ENCODE assay signal across 36 cellular contexts in genomic region chr3:87968668-87969067, GRCh38.
DNase-seq lines count a peak whose midpoint lies in the region; ATAC-seq, FAIRE-seq and TF ChIP-seq lines count a peak whose summit lies in the region.
"Had no signal": no experiment of that assay in that cellular context is flagged by ENCODE, and none has a peak within 500 bp of the region (broad histone marks: within the 10 kb centered on the region; RNA-seq: fewer than 3 reads in every experiment).

No MANE protein-coding gene starts in this region.

- POLR2A ChIA-PET in A549 (lab: Yijun Ruan, JAX) (no interaction called here), HEK293 (lab: Yijun Ruan, JAX) (no interaction called here), K562 (lab: Yijun Ruan, JAX) (no interaction called here)

- TF ChIP-seq EP300 in A549 (IDR thresholded peaks at IDR 0.05) (no peak), K562 (IDR thresholded peaks at IDR 0.05; ENCODE audit: low read length) (no peak)

- H3K27ac ChIP-seq in A549 = no peak overlapping the region
- no peak overlapping the region for H3K27ac ChIP-seq in HEK293 (ENCODE audit: extremely low read depth, low read depth, low read length)
- no peak overlapping the region for H3K27ac ChIP-seq in K562 (ENCODE audit: extremely low read depth, low read depth, low read length)
- no peak overlapping the region for H3K27ac ChIP-seq in endodermal cell (ENCODE audit: low read depth, low read length)
- H3K27ac ChIP-seq: 22Rv1; BLaER1; BLaER1 treated with 17β-estradiol and CSF1 and Interleukin-3, amounts not matched to agents 10 nM and 100 nM; C4-2B had no signal

- CTCF ChIA-PET in A549 (lab: Yijun Ruan, JAX) (no interaction called here), HEK293 (lab: Yijun Ruan, JAX) (no interaction called here), K562 (lab: Yijun Ruan, JAX; ENCODE audit: low intra/inter-chr PET ratio) (no interaction called here)

- H3K4me3 ChIP-seq in A549 (no peak overlapping the region), HEK293 (ENCODE audit: low read depth, low read length) (no peak overlapping the region), K562 (no peak overlapping the region), endodermal cell (ENCODE audit: low read length) (peak overlapping the region; percentile 24)
- H3K4me3 ChIP-seq: BLaER1; BLaER1 treated with 17β-estradiol and CSF1 and Interleukin-3, amounts not matched to agents 10 nM and 100 nM had no signal

- FAIRE-seq in A549 (lab: Jason Lieb, UNC) (no peak), K562 (lab: Jason Lieb, UNC) (no peak)
- FAIRE-seq: A204.1, D721Med had no signal

- H3K4me1 Mint-ChIP-seq in endodermal cell = no peaks in the 10 kb centered on the region
- H3K4me1 Mint-ChIP-seq: B cell; CD14-positive monocyte; CD4-positive, alpha-beta memory T cell; CD4-positive, CD25-positive, alpha-beta regulatory T cell; CD8-positive, alpha-beta memory T cell had no signal

- TF ChIP-seq RAD21 in A549 (conservative IDR thresholded peaks at IDR 0.05 in 1 of 2, IDR thresholded peaks at IDR 0.05 in 1 of 2) (no peak), K562 (CRISPR knock-in tag; conservative IDR thresholded peaks at IDR 0.05 in 1 of 2, IDR thresholded peaks at IDR 0.05 in 1 of 2) (no peak)

- no peak overlapping the region for H3K4me2 ChIP-seq in A549
- no peak overlapping the region for H3K4me2 ChIP-seq in K562 (ENCODE audit: insufficient read depth, low read length)
- H3K4me2 ChIP-seq: BLaER1; BLaER1 treated with 17β-estradiol and CSF1 and Interleukin-3, amounts not matched to agents 10 nM and 100 nM had no signal

- no peaks in the 10 kb centered on the region for H3K27me3 Mint-ChIP-seq in endodermal cell (ENCODE audit: insufficient read depth)

- H3K9me3 Mint-ChIP-seq in endodermal cell = peaks cover 30% of the 10 kb centered on the region
- no peaks in the 10 kb centered on the region for H3K9me3 Mint-ChIP-seq in activated naive CD4-positive, alpha-beta T cell treated with anti-CD3 and anti-CD28 coated beads, Interleukin-2, amount 50 U/mL, for 72 hours
- H3K9me3 Mint-ChIP-seq: CD4-positive, alpha-beta memory T cell; CD4-positive, alpha-beta T cell; CD8-positive, alpha-beta memory T cell; CD8-positive, alpha-beta T cell had no signal

- H3K27me3 ChIP-seq in K562 (ENCODE audit: control insufficient read depth in 2 of 2, insufficient read depth in 2 of 2, low read length in 2 of 2) (no peaks in the 10 kb centered on the region), endodermal cell (ENCODE audit: control insufficient read depth, insufficient read depth, low read length, poor library complexity, severe bottlenecking) (no peaks in the 10 kb centered on the region)
- H3K27me3 ChIP-seq: BLaER1; BLaER1 treated with 17β-estradiol and CSF1 and Interleukin-3, amounts not matched to agents 10 nM and 100 nM had no signal

- TF ChIP-seq POLR2A in A549 (IDR thresholded peaks at IDR 0.05; ENCODE audit: low read length) (no peak), K562 (conservative IDR thresholded peaks at IDR 0.05) (no peak)

- no peaks in the 10 kb centered on the region for H3K9me1 ChIP-seq in K562 (ENCODE audit: control insufficient read depth, insufficient read depth, low read length)

- 47% methylated on average over 5 of the region's 5 CpGs for WGBS in A549 (ENCODE audit: missing lambda C conversion rate)
- 88% methylated on average over 5 of the region's 5 CpGs for WGBS in K562 (ENCODE audit: insufficient coverage, low coverage, missing lambda C conversion rate)
- WGBS in endodermal cell (ENCODE audit: insufficient coverage in 1 of 2, insufficient read length in 1 of 2), 2 experiments = 90% methylated on average over 3 to 5 of the region's 5 CpGs

- H3K4me3 Mint-ChIP-seq in endodermal cell = no peak overlapping the region
- H3K4me3 Mint-ChIP-seq: B cell; CD14-positive monocyte; CD4-positive, alpha-beta memory T cell; CD4-positive, alpha-beta T cell; CD4-positive, CD25-positive, alpha-beta regulatory T cell; CD8-positive, alpha-beta memory T cell; CD8-positive, alpha-beta T cell had no signal

- ATAC-seq in A549 = no peak
- ATAC-seq in K562 = no peak
- no peak for ATAC-seq in activated naive CD4-positive, alpha-beta T cell treated with anti-CD3 and anti-CD28 coated beads, Interleukin-2, amount 50 U/mL, for 72 hours
- ATAC-seq: CD8-positive, alpha-beta T cell had no signal

- no peak overlapping the region for H3K9ac ChIP-seq in K562 (ENCODE audit: insufficient read depth in 1 of 2, low read depth in 2 of 2, low read length in 2 of 2)
- no peak overlapping the region for H3K9ac ChIP-seq in endodermal cell (ENCODE audit: extremely low read depth, low read length, poor library complexity, severe bottlenecking)
- H3K9ac ChIP-seq: BLaER1; BLaER1 treated with 17β-estradiol and CSF1 and Interleukin-3, amounts not matched to agents 10 nM and 100 nM had no signal

- TF ChIP-seq CTCF in A549 (IDR thresholded peaks at IDR 0.05) (no peak), HEK293 (tag by site-specific recombination; IDR thresholded peaks at IDR 0.05) (no peak), K562 (IDR thresholded peaks at IDR 0.05 in 2 of 3, conservative IDR thresholded peaks at IDR 0.05 in 1 of 3; ENCODE audit: insufficient read depth in 2 of 3, low read depth in 1 of 3, low read length in 3 of 3) (no peak), endodermal cell (conservative IDR thresholded peaks at IDR 0.05) (no peak)

- H3K9me3 ChIP-seq in A549 (peaks cover 4% of the 10 kb centered on the region; the same call in 1 of the 3 replicates), HEK293 (ENCODE audit: control insufficient read depth, insufficient read depth, low read depth, low read length) (no peaks in the 10 kb centered on the region), K562 (replicated peaks; ENCODE audit: control insufficient read depth, insufficient read depth, low read depth, low read length) (no peaks in the 10 kb centered on the region), endodermal cell (ENCODE audit: control insufficient read depth, low read length) (peaks cover 17% of the 10 kb centered on the region)
- H3K9me3 ChIP-seq: BE2C, Caco-2 had no signal

- intact Hi-C loops in K562 (cut with micrococcal nuclease) = no loop called here

- in situ Hi-C loops in K562 (cut with MboI) = no loop called here

- H3K27ac Mint-ChIP-seq in endodermal cell = no peak overlapping the region
- H3K27ac Mint-ChIP-seq in activated naive CD4-positive, alpha-beta T cell treated with anti-CD3 and anti-CD28 coated beads, Interleukin-2, amount 50 U/mL, for 72 hours = no peak overlapping the region
- H3K27ac Mint-ChIP-seq: B cell; CD14-positive monocyte; CD4-positive, alpha-beta memory T cell; CD4-positive, alpha-beta T cell; CD4-positive, CD25-positive, alpha-beta regulatory T cell; CD8-positive, alpha-beta memory T cell; CD8-positive, alpha-beta T cell had no signal

- no peak overlapping the region for H2AFZ ChIP-seq in K562 (ENCODE audit: low read depth, low read length)

- H3K79me2 ChIP-seq in K562 (ENCODE audit: control insufficient read depth, insufficient read depth, low read length) = no peaks in the 10 kb centered on the region

- no peaks in the 10 kb centered on the region for H4K20me1 ChIP-seq in K562 (replicated peaks; ENCODE audit: control insufficient read depth, insufficient read depth, low read length)
- H4K20me1 ChIP-seq: BLaER1; BLaER1 treated with 17β-estradiol and CSF1 and Interleukin-3, amounts not matched to agents 10 nM and 100 nM had no signal

- no peaks in the 10 kb centered on the region for H3K36me3 ChIP-seq in HEK293 (ENCODE audit: control insufficient read depth in 2 of 2, insufficient read depth in 1 of 2, low read length in 2 of 2)
- peaks cover 7% of the 10 kb centered on the region; the same call in 1 of the 3 replicates for H3K36me3 ChIP-seq in K562 (ENCODE audit: control insufficient read depth, insufficient read depth, low read length)
- no peaks in the 10 kb centered on the region for H3K36me3 ChIP-seq in endodermal cell (ENCODE audit: control insufficient read depth, insufficient read depth, low read length)
- H3K36me3 ChIP-seq: BE2C; BLaER1; BLaER1 treated with 17β-estradiol and CSF1 and Interleukin-3, amounts not matched to agents 10 nM and 100 nM had no signal

- no peaks in the 10 kb centered on the region for H3K4me1 ChIP-seq in A549
- H3K4me1 ChIP-seq in HEK293 (ENCODE audit: control insufficient read depth, insufficient read depth, low read length) = no peaks in the 10 kb centered on the region
- no peaks in the 10 kb centered on the region; a peak in 1 of 5 replicates for H3K4me1 ChIP-seq in K562 (replicated peaks in 1 of 2; ENCODE audit: control insufficient read depth in 2 of 2, insufficient read depth in 2 of 2, low read length in 2 of 2)
- H3K4me1 ChIP-seq in endodermal cell (ENCODE audit: control insufficient read depth, insufficient read depth, low read length) = no peaks in the 10 kb centered on the region
- H3K4me1 ChIP-seq: BE2C; BLaER1; BLaER1 treated with 17β-estradiol and CSF1 and Interleukin-3, amounts not matched to agents 10 nM and 100 nM; Caco-2 had no signal

- no TSS peak for BruUV-seq in K562 (replicated peaks; lab: Mats Ljungman, UMichigan)

- DNase-seq in A549 (ENCODE audit: low read depth in 1 of 2, low spot score in 1 of 2) (no peak), K562 (ENCODE audit: extremely low read depth in 1 of 4, low spot score in 3 of 4) (no peak), endodermal cell (no peak), ureter (ENCODE audit: low spot score) (no peak), MV-4-11 (lab: John Stamatoyannopoulos, UW) (no peak), anterior cingulate cortex (lab: John Stamatoyannopoulos, UW) (no peak)
- DNase-seq in activated naive CD4-positive, alpha-beta T cell treated with anti-CD3 and anti-CD28 coated beads, Interleukin-2, amount 50 U/mL, for 72 hours (ENCODE audit: low spot score in 2 of 2) = no peak
- DNase-seq: 8988T; ACHN; AML-193; BE2C; C1 segment of cervical spinal cord; Caco-2; Calu3; CD4-positive, alpha-beta memory T cell; CD4-positive, alpha-beta T cell; CD4-positive, CD25-positive, alpha-beta regulatory T cell; CD8-positive, alpha-beta memory T cell; CD8-positive, alpha-beta T cell; COR-L47; DMS 273 treated with DMSO at 0.1 percent for 48 hours; DMS153; DMS53; DMS79; DMS79 treated with DMSO at 0.1 percent for 48 hours; DND-41; EL had no signal

- H3K36me3 Mint-ChIP-seq in endodermal cell (ENCODE audit: low read depth) = no peaks in the 10 kb centered on the region
- H3K36me3 Mint-ChIP-seq in activated naive CD4-positive, alpha-beta T cell treated with anti-CD3 and anti-CD28 coated beads, Interleukin-2, amount 50 U/mL, for 72 hours = no peaks in the 10 kb centered on the region
- H3K36me3 Mint-ChIP-seq: CD14-positive monocyte; CD4-positive, alpha-beta memory T cell; CD4-positive, CD25-positive, alpha-beta regulatory T cell; CD8-positive, alpha-beta memory T cell; CD8-positive, alpha-beta T cell had no signal

TF ChIP-seq in A549, 52 proteins besides CTCF, POLR2A, EP300 and RAD21 (continues in another document):
- TF ChIP-seq FOSL2 (IDR thresholded peaks at IDR 0.05) (no peak), FOSL2 (CRISPR knock-in tag; IDR thresholded peaks at IDR 0.05) (no peak)

TF ChIP-seq in K562, 482 proteins besides CTCF, POLR2A, EP300 and RAD21 (continues in another document):
- TF ChIP-seq HNRNPL (IDR thresholded peaks at IDR 0.05; ENCODE audit: low read depth, low read length) (no peak), CBX3 (IDR thresholded peaks at IDR 0.05; ENCODE audit: borderline replicate concordance in 1 of 2, low read length in 2 of 2) (0 out of 3 replicates have a peak, but pooled peaks of 1 of the 2 experiments have one; percentile 47), KAT2B (IDR thresholded peaks at IDR 0.05; ENCODE audit: low read depth, low read length) (no peak), SNIP1 (IDR thresholded peaks at IDR 0.05; ENCODE audit: low read depth) (no peak)
